In genomic region chr17:28737770-28738679, GRCh38 we compare ENCODE assay signal across 8 cellular contexts.
DNase-seq lines count a peak whose midpoint lies in the region; ATAC-seq and TF ChIP-seq lines count a peak whose summit lies in the region.

No MANE protein-coding gene starts in this region.

- TF ChIP-seq CTCF in RWPE1 (conservative IDR thresholded peaks at IDR 0.05; ENCODE audit: low read depth) = no peak

- H3K4me3 Mint-ChIP-seq in activated T-cell treated with anti-CD3 and anti-CD28 coated beads, Interleukin-2, amount 50 U/mL, for 24 hours = peak overlapping the region; percentile 20
- H3K4me3 Mint-ChIP-seq in stimulated activated naive CD8-positive, alpha-beta T cell treated with anti-CD3 and anti-CD28 coated beads, Interleukin-15, Interleukin-2, amounts not matched to agents 100 ng/mL and 50 ng/mL, for 24 hours = peak overlapping the region; percentile 67

- POLR2A ChIA-PET in RWPE1 (lab: Yijun Ruan, JAX; ENCODE audit: low non-redundant PET) = no interaction called here

- peak; percentile 59 for ATAC-seq in HG02623 (IDR thresholded peaks at IDR 0.05; ENCODE audit: unreplicated experiment)

- peaks cover 26% of the 10 kb centered on the region for H3K36me3 Mint-ChIP-seq in activated T-cell treated with anti-CD3 and anti-CD28 coated beads, Interleukin-2, amount 50 U/mL, for 24 hours (ENCODE audit: low read depth)
- peaks cover 18% of the 10 kb centered on the region for H3K36me3 Mint-ChIP-seq in stimulated activated naive CD8-positive, alpha-beta T cell treated with anti-CD3 and anti-CD28 coated beads, Interleukin-15, Interleukin-2, amounts not matched to agents 100 ng/mL and 50 ng/mL, for 24 hours (ENCODE audit: low read depth)

- DNase-seq in activated T-cell treated with anti-CD3 and anti-CD28 coated beads, Interleukin-2, amount 50 U/mL, for 24 hours = no peak
- DNase-seq in activated T-cell treated with anti-CD3 and anti-CD28 coated beads for 4 hours (no peak), RWPE1 (ENCODE audit: low spot score) (no peak), COLO829 (ENCODE audit: low spot score) (no peak), caudate nucleus (lab: John Stamatoyannopoulos, UW) (no peak), C1 segment of cervical spinal cord (lab: John Stamatoyannopoulos, UW) (no peak)

- no peaks in the 10 kb centered on the region for H3K27me3 Mint-ChIP-seq in activated T-cell treated with anti-CD3 and anti-CD28 coated beads, Interleukin-2, amount 50 U/mL, for 24 hours
- no peaks in the 10 kb centered on the region for H3K27me3 Mint-ChIP-seq in stimulated activated naive CD8-positive, alpha-beta T cell treated with anti-CD3 and anti-CD28 coated beads, Interleukin-15, Interleukin-2, amounts not matched to agents 100 ng/mL and 50 ng/mL, for 24 hours

- H3K4me1 Mint-ChIP-seq in activated T-cell treated with anti-CD3 and anti-CD28 coated beads, Interleukin-2, amount 50 U/mL, for 24 hours (ENCODE audit: low read depth) = peaks cover 40% of the 10 kb centered on the region
- peaks cover 48% of the 10 kb centered on the region for H3K4me1 Mint-ChIP-seq in stimulated activated naive CD8-positive, alpha-beta T cell treated with anti-CD3 and anti-CD28 coated beads, Interleukin-15, Interleukin-2, amounts not matched to agents 100 ng/mL and 50 ng/mL, for 24 hours (ENCODE audit: low read depth)

- H3K27ac ChIP-seq in RWPE1 = peak overlapping the region; percentile 100
- no peak overlapping the region for H3K27ac ChIP-seq in caudate nucleus (ENCODE audit: low read depth, low read length)

- peaks cover 2% of the 10 kb centered on the region for H3K9me3 Mint-ChIP-seq in activated T-cell treated with anti-CD3 and anti-CD28 coated beads, Interleukin-2, amount 50 U/mL, for 24 hours
- no peaks in the 10 kb centered on the region for H3K9me3 Mint-ChIP-seq in stimulated activated naive CD8-positive, alpha-beta T cell treated with anti-CD3 and anti-CD28 coated beads, Interleukin-15, Interleukin-2, amounts not matched to agents 100 ng/mL and 50 ng/mL, for 24 hours

- peak overlapping the region; percentile 72 for H3K27ac Mint-ChIP-seq in activated T-cell treated with anti-CD3 and anti-CD28 coated beads, Interleukin-2, amount 50 U/mL, for 24 hours
- H3K27ac Mint-ChIP-seq in stimulated activated naive CD8-positive, alpha-beta T cell treated with anti-CD3 and anti-CD28 coated beads, Interleukin-15, Interleukin-2, amounts not matched to agents 100 ng/mL and 50 ng/mL, for 24 hours = peak overlapping the region; percentile 86

- CTCF ChIA-PET in RWPE1 (lab: Yijun Ruan, JAX) = no interaction called here
